ENCODE assay signal across 8 cellular contexts in the genomic region with DNA sequence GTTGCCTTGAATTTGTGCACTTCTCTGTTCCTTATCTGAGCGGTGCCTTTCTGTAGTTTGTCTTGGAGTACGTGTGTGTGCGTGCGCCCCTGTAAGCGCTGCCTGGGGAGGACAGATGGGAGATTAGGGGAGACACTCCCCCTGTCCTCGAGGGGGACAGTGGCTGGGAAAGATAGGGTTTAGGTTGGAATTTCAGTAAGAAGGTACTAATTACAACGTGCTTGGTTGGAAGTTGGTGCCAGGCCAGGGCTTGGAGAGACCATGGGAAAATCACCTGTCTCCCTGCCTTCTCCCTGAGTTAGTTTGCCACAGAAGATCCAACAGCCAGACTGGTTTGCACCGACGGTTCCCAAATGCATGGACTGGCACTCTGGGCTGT.
DNase-seq lines count a peak whose midpoint lies in the region; ATAC-seq and TF ChIP-seq lines count a peak whose summit lies in the region.

No MANE protein-coding gene starts in this region.

- H3K4me3 ChIP-seq in retinal pigment epithelial cell (ENCODE audit: low read length) = peak overlapping the region; percentile 56

- H3K4me3 Mint-ChIP-seq in activated T-cell treated with anti-CD3 and anti-CD28 coated beads, Interleukin-2, amount 50 U/mL, for 4 hours = peak overlapping the region; percentile 88
- peak overlapping the region; percentile 77 for H3K4me3 Mint-ChIP-seq in activated T-helper 17 cell treated with anti-CD3 and anti-CD28 coated beads, Interleukin-2, amount 50 U/mL, for 72 hours

- H3K4me1 Mint-ChIP-seq in activated T-cell treated with anti-CD3 and anti-CD28 coated beads, Interleukin-2, amount 50 U/mL, for 4 hours (ENCODE audit: low read depth) = peaks cover 84% of the 10 kb centered on the region
- peaks cover 45% of the 10 kb centered on the region for H3K4me1 Mint-ChIP-seq in activated T-helper 17 cell treated with anti-CD3 and anti-CD28 coated beads, Interleukin-2, amount 50 U/mL, for 72 hours

- no peak for TF ChIP-seq CTCF in retinal pigment epithelial cell (conservative IDR thresholded peaks at IDR 0.05; ENCODE audit: low read depth, low read length)

- peak overlapping the region; percentile 55 for H3K27ac Mint-ChIP-seq in activated T-helper 17 cell treated with anti-CD3 and anti-CD28 coated beads, Interleukin-2, amount 50 U/mL, for 72 hours

- peaks cover 15% of the 10 kb centered on the region for H3K36me3 Mint-ChIP-seq in activated T-cell treated with anti-CD3 and anti-CD28 coated beads, Interleukin-2, amount 50 U/mL, for 4 hours (ENCODE audit: insufficient read depth)
- peaks cover 64% of the 10 kb centered on the region for H3K36me3 Mint-ChIP-seq in activated T-helper 17 cell treated with anti-CD3 and anti-CD28 coated beads, Interleukin-2, amount 50 U/mL, for 72 hours (ENCODE audit: low read depth)

- H3K9me3 Mint-ChIP-seq in activated T-cell treated with anti-CD3 and anti-CD28 coated beads, Interleukin-2, amount 50 U/mL, for 4 hours = no peaks in the 10 kb centered on the region
- H3K9me3 Mint-ChIP-seq in activated T-helper 17 cell treated with anti-CD3 and anti-CD28 coated beads, Interleukin-2, amount 50 U/mL, for 72 hours = no peaks in the 10 kb centered on the region

- no peak for ATAC-seq in activated T-cell treated with anti-CD3 and anti-CD28 coated beads, Interleukin-2, amount 50 U/mL, for 4 hours
- ATAC-seq in HG03108 (IDR thresholded peaks at IDR 0.05; ENCODE audit: unreplicated experiment) = peak; percentile 4
- peak; percentile 9 for ATAC-seq in activated T-helper 17 cell treated with anti-CD3 and anti-CD28 coated beads, Interleukin-2, amount 50 U/mL, for 72 hours (replicated peaks)
- peak; percentile 38 for ATAC-seq in left ventricle myocardium superior

- no peaks in the 10 kb centered on the region for H3K27me3 Mint-ChIP-seq in activated T-cell treated with anti-CD3 and anti-CD28 coated beads, Interleukin-2, amount 50 U/mL, for 4 hours (ENCODE audit: low read depth)
- H3K27me3 Mint-ChIP-seq in activated T-helper 17 cell treated with anti-CD3 and anti-CD28 coated beads, Interleukin-2, amount 50 U/mL, for 72 hours = no peaks in the 10 kb centered on the region

- DNase-seq in activated T-cell treated with anti-CD3 and anti-CD28 coated beads, Interleukin-2, amount 50 U/mL, for 4 hours = no peak
- DNase-seq in activated T-cell treated with anti-CD3 and anti-CD28 coated beads, Interleukin-2, amount 50 U/mL, for 1 hour = no peak
- DNase-seq in left ventricle myocardium superior (peak; percentile 43), retinal pigment epithelial cell (ENCODE audit: low read depth) (no peak), NCI-H2196 (lab: John Stamatoyannopoulos, UW; ENCODE audit: unreplicated experiment) (no peak), cortex of kidney (lab: John Stamatoyannopoulos, UW) (no peak)

- intact Hi-C loops in left ventricle myocardium superior (cut with micrococcal nuclease) = loop anchor here (5.0 kb wide), 1 partner anchor 174 kb away; no protein-coding TSS in a partner anchor

Comparison
In these comparisons a context has a peak if more than half of its experiments do, and no peak if none do; other contexts are left out.
1. ATAC-seq: peak in HG03108 (single experiment), activated T-helper 17 cell treated with anti-CD3 and anti-CD28 coated beads, Interleukin-2, amount 50 U/mL, for 72 hours (single experiment) and left ventricle myocardium superior (single experiment); none in activated T-cell treated with anti-CD3 and anti-CD28 coated beads, Interleukin-2, amount 50 U/mL, for 4 hours (0 of 2).